1 cellular context compared by ENCODE assay signal in genomic region chr1:208251015-208251414, GRCh38.
TF ChIP-seq lines count a peak whose summit lies in the region.

No MANE protein-coding gene starts in this region.

TF ChIP-seq in HepG2, 621 proteins besides CTCF, POLR2A, EP300 and RAD21:
- TF ChIP-seq BCLAF1 (IDR thresholded peaks at IDR 0.05) (no peak), HNF4A (CRISPR knock-in tag; IDR thresholded peaks at IDR 0.05) (peak; percentile 30; the same call in 1 of the 2 replicates)
- TF ChIP-seq, protein P1, sequence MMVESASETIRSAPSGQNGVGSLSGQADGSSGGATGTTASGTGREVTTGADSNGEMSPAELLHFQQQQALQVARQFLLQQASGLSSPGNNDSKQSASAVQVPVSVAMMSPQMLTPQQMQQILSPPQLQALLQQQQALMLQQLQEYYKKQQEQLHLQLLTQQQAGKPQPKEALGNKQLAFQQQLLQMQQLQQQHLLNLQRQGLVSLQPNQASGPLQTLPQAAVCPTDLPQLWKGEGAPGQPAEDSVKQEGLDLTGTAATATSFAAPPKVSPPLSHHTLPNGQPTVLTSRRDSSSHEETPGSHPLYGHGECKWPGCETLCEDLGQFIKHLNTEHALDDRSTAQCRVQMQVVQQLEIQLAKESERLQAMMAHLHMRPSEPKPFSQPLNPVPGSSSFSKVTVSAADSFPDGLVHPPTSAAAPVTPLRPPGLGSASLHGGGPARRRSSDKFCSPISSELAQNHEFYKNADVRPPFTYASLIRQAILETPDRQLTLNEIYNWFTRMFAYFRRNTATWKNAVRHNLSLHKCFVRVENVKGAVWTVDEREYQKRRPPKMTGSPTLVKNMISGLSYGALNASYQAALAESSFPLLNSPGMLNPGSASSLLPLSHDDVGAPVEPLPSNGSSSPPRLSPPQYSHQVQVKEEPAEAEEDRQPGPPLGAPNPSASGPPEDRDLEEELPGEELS (CRISPR knock-in tag; IDR thresholded peaks at IDR 0.05), result peak; percentile 31; the same call in 1 of the 2 replicates
